ENCODE assay signal across 8 cellular contexts in genomic region chr5:6631441-6631840, GRCh38. TPM values are rescaled to one million over a fixed set of nuclear protein-coding genes. Genes with fewer than 3 reads are reported as not detected.
DNase-seq lines count a peak whose midpoint lies in the region; ATAC-seq and TF ChIP-seq lines count a peak whose summit lies in the region.

No MANE protein-coding gene starts in this region.

- H3K36me3 Mint-ChIP-seq in MCF 10A (ENCODE audit: insufficient read depth, unreplicated experiment) (peaks cover 45% of the 10 kb centered on the region), natural killer cell (no peaks in the 10 kb centered on the region)

- H3K4me2 ChIP-seq in DND-41 (ENCODE audit: insufficient read depth, low read length) = peak overlapping the region; percentile 87

- H3K4me1 ChIP-seq in DND-41 (ENCODE audit: insufficient read depth, low read length) = peaks cover 48% of the 10 kb centered on the region

- peak overlapping the region; percentile 65 to 75; a peak in 3 of 4 replicates for H3K4me3 ChIP-seq in DND-41 (ENCODE audit: low read depth in 1 of 2, low read length in 2 of 2)
- H3K4me3 ChIP-seq in MG63 = peak overlapping the region; percentile 92

- peaks cover 53% of the 10 kb centered on the region for H3K36me3 ChIP-seq in DND-41 (ENCODE audit: insufficient read depth, low read length)
- H3K36me3 ChIP-seq in MG63 = peaks cover 65% of the 10 kb centered on the region

- ATAC-seq in DND-41 (ENCODE audit: insufficient read depth, low read depth) = no peak
- no peak for ATAC-seq in natural killer cell
- ATAC-seq in GM19023 (IDR thresholded peaks at IDR 0.05; ENCODE audit: unreplicated experiment) = no peak
- ATAC-seq in omental fat pad (ENCODE audit: low FRiP score) = no peak

- POLR2A ChIA-PET in MCF 10A (lab: Yijun Ruan, JAX) = interaction anchor here (0.9 to 3.2 kb wide), 4 partner anchors 13 to 114 kb away, joined by 3 to 14 read pairs (median 12); no protein-coding TSS in a partner anchor

- H3K9me3 ChIP-seq in DND-41 (ENCODE audit: insufficient read depth, low read length, severe bottlenecking) (no peaks in the 10 kb centered on the region), MG63 (no peaks in the 10 kb centered on the region)

- BruUV-seq in MCF 10A (replicated peaks; lab: Mats Ljungman, UMichigan) = no TSS peak

- no peaks in the 10 kb centered on the region for H3K27me3 ChIP-seq in DND-41 (ENCODE audit: insufficient read depth, low read length, poor library complexity)
- H3K27me3 ChIP-seq in MG63 = no peaks in the 10 kb centered on the region

- H3K27ac ChIP-seq in DND-41 (ENCODE audit: low read length) = peak overlapping the region; percentile 93

- H3K79me2 ChIP-seq in DND-41 (ENCODE audit: insufficient read depth, low read length) = peaks cover 84% of the 10 kb centered on the region

- H4K20me1 ChIP-seq in DND-41 (ENCODE audit: insufficient read depth, low read length) = peaks cover 48% of the 10 kb centered on the region

- H3K9me3 Mint-ChIP-seq in MCF 10A (ENCODE audit: unreplicated experiment) (no peaks in the 10 kb centered on the region), natural killer cell (no peaks in the 10 kb centered on the region)

- H3K9ac ChIP-seq in DND-41 (ENCODE audit: low read depth, low read length) = peak overlapping the region; percentile 80

- H2AFZ ChIP-seq in DND-41 (ENCODE audit: low read depth, low read length) = no peak overlapping the region

- H3K27me3 Mint-ChIP-seq in MCF 10A (ENCODE audit: insufficient read depth, unreplicated experiment) (no peaks in the 10 kb centered on the region), natural killer cell (ENCODE audit: low read depth in 2 of 2) (no peaks in the 10 kb centered on the region)

- H3K27ac Mint-ChIP-seq in MCF 10A (ENCODE audit: low read depth, unreplicated experiment) = peak overlapping the region; percentile 46
- H3K27ac Mint-ChIP-seq in natural killer cell = peak overlapping the region; percentile 58 to 97

- H3K4me1 Mint-ChIP-seq in MCF 10A (ENCODE audit: insufficient read depth, unreplicated experiment) (peaks cover 21% of the 10 kb centered on the region), natural killer cell (peaks cover 50 to 51% of the 10 kb centered on the region in 2 donors)

- DNase-seq in DND-41 (no peak), MG63 (no peak), MCF 10A (ENCODE audit: unreplicated experiment) (no peak), natural killer cell (no peak), omental fat pad (ENCODE audit: low spot score) (no peak), GM10266 (ENCODE audit: extremely low spot score) (no peak), DMS53 (lab: John Stamatoyannopoulos, UW) (no peak)

- CTCF ChIA-PET in MCF 10A (lab: Yijun Ruan, JAX) = interaction anchor here (1.3 to 3.3 kb wide), 3 partner anchors 13 to 114 kb away, joined by 4 to 26 read pairs (median 6); no protein-coding TSS in a partner anchor

- intact Hi-C loops in MCF 10A (cut with micrococcal nuclease) = loop anchor here (5.0 kb wide), 1 partner anchor 101 kb away; no protein-coding TSS in a partner anchor
- intact Hi-C loops in natural killer cell (cut with micrococcal nuclease) = loop anchor here (5.0 kb wide), 1 partner anchor 254 kb away; the partner anchor contains the start of gene MED10

- H3K4me3 Mint-ChIP-seq in MCF 10A (ENCODE audit: unreplicated experiment) (peak overlapping the region; percentile 96), natural killer cell (peak overlapping the region; percentile 98)

- TF ChIP-seq CTCF in DND-41 (IDR thresholded peaks at IDR 0.05; ENCODE audit: borderline replicate concordance, extremely low read depth, low read length, poor library complexity, severe bottlenecking) (no peak), MCF 10A (IDR thresholded peaks at IDR 0.05; ENCODE audit: unreplicated experiment) (no peak), natural killer cell (IDR thresholded peaks at IDR 0.05) (no peak), omental fat pad (IDR thresholded peaks at IDR 0.05) (no peak), GM10266 (IDR thresholded peaks at IDR 0.05; ENCODE audit: control insufficient read depth, insufficient read depth, low read depth, missing control alignments) (no peak)

RNA-seq across cellular contexts. Expression of gene NSUN2, which starts 1.4 kb away (rescaled TPM):
- 74.4 and 90.4 TPM in 2 replicates for total RNA-seq in MG63 (2014; rRNA removed; shearing (Covaris generic); ENCODE audit: low replicate concordance)
- total RNA-seq in MCF 10A (2022) (89.6 and 95.7 TPM in 2 replicates), natural killer cell (10 to 100 TPM; 61.3 to 87.4 (median 81.4) TPM), omental fat pad (100 to 1,000 TPM in 1 of 4 donors, 10 to 100 TPM in 3; 38.5 to 100 (median 40.4) TPM)

RNA-seq across cellular contexts. Expression of gene SRD5A1, which starts 1.8 kb away (rescaled TPM):
- total RNA-seq in MG63 (2014; rRNA removed; shearing (Covaris generic); ENCODE audit: low replicate concordance) = 12.1 and 32.2 TPM in 2 replicates
- total RNA-seq in MCF 10A (2022) (12.2 and 12.4 TPM in 2 replicates), natural killer cell (10 to 100 TPM in 1 of 3 donors, 1 to 10 TPM in 2; 6.5 to 11.0 (median 7.8) TPM), omental fat pad (1 to 10 TPM; 2.3 to 6.7 (median 6.0) TPM)
